Comparison of ENCODE assay signal across 22 cellular contexts in the genomic region with DNA sequence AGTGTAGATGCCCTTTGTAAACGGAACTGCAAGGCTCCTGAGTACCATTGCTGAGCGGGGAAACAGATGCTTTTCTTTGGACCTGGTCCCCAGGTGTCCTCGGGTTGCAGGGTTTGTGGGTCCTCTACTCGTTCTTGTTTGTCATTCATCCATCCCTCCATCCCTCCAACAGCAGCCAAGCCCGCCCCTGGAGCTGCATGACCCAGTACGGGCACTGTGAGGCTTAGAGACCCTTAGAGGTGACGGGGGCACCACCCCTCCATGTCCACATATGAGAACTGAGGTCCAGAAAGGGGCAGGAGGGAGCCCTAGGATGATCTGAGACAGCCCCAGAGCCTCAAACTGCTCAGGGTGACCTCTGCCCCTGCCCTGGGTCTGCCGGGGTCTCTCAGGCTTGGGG.
"Had no signal": no experiment of that assay in that cellular context is flagged by ENCODE, and none has a peak within 500 bp of the region (broad histone marks: within the 10 kb centered on the region; RNA-seq: fewer than 3 reads in every experiment).

No MANE protein-coding gene starts in this region.

- DNase-seq: activated CD4-positive, alpha-beta T cell treated with anti-CD3 and anti-CD28 coated beads for 48 hours; activated CD4-positive, alpha-beta T cell treated with anti-CD3 and anti-CD28 coated beads, Interleukin-2, amount 50 U/mL, for 48 hours; activated CD8-positive, alpha-beta memory T cell treated with anti-CD3 and anti-CD28 coated beads for 24 hours; activated effector memory CD4-positive, alpha-beta T cell treated with Interleukin-2 at 50 U/mL for 16 hours; activated naive CD4-positive, alpha-beta T cell treated with Interleukin-2 at 50 U/mL for 16 hours; foreskin fibroblast; head of caudate nucleus; hypothalamus; occipital lobe; stimulated activated CD4-positive, alpha-beta T cell treated with anti-CD3 and anti-CD28 coated beads, Interleukin-2, amount 100 ng/mL, for 48 hours; trophoblast cell had no signal

- H3K4me3 ChIP-seq: cardiac muscle cell, right lobe of liver, thoracic aorta had no signal

- H3K9me3 Mint-ChIP-seq: immature natural killer cell; stimulated activated naive CD8-positive, alpha-beta T cell treated with anti-CD3 and anti-CD28 coated beads, Interleukin-15, Interleukin-2, amounts not matched to agents 100 ng/mL and 50 ng/mL, for 24 hours had no signal

- H3K27ac Mint-ChIP-seq: activated naive CD8-positive, alpha-beta T cell; stimulated activated naive CD8-positive, alpha-beta T cell treated with anti-CD3 and anti-CD28 coated beads, Interleukin-15, Interleukin-2, amounts not matched to agents 100 ng/mL and 50 ng/mL, for 24 hours had no signal

- ATAC-seq: activated CD4-positive, CD25-positive, alpha-beta regulatory T cell treated with anti-CD3 and anti-CD28 coated beads, Interleukin-2, amount 50 U/mL, for 24 hours; esophagus mucosa; left lobe of liver; right lobe of liver had no signal

- H3K27ac ChIP-seq: cardiac muscle cell, right lobe of liver, thoracic aorta, VCaP had no signal

- H3K4me1 ChIP-seq: right lobe of liver had no signal

- H3K36me3 Mint-ChIP-seq: activated naive CD8-positive, alpha-beta T cell; brain; immature natural killer cell had no signal

- H3K9me3 ChIP-seq: right lobe of liver, thoracic aorta had no signal

- H3K4me3 Mint-ChIP-seq: activated naive CD8-positive, alpha-beta T cell; brain; stimulated activated naive CD8-positive, alpha-beta T cell treated with anti-CD3 and anti-CD28 coated beads, Interleukin-15, Interleukin-2, amounts not matched to agents 100 ng/mL and 50 ng/mL, for 24 hours had no signal

- H3K27me3 Mint-ChIP-seq: activated naive CD8-positive, alpha-beta T cell; brain had no signal

- H3K36me3 ChIP-seq: cardiac muscle cell, right lobe of liver, thoracic aorta had no signal

- H3K27me3 ChIP-seq: cardiac muscle cell, right lobe of liver had no signal
